In genomic region chr22:19962246-19962908, GRCh38 we compare ENCODE assay signal across 1 cellular context.
A peak's percentile ranks its signal among the peaks of the same experiment; 100 is the strongest.
TF ChIP-seq lines count a peak whose summit lies in the region.

No MANE protein-coding gene starts in this region.

TF ChIP-seq in HepG2, 621 proteins besides CTCF, POLR2A, EP300 and RAD21 (continued from another document and continues in another):
- no peak for TF ChIP-seq HMG20B (CRISPR knock-in tag; conservative IDR thresholded peaks at IDR 0.05)
- no peak for TF ChIP-seq ZNF761 (CRISPR knock-in tag; conservative IDR thresholded peaks at IDR 0.05)
- no peak for TF ChIP-seq ERF (CRISPR knock-in tag; IDR thresholded peaks at IDR 0.05)
- TF ChIP-seq ZNF746 (CRISPR knock-in tag; IDR thresholded peaks at IDR 0.05), result no peak
- no peak for TF ChIP-seq ZSCAN30 (CRISPR knock-in tag; IDR thresholded peaks at IDR 0.05)
- 0 out of 2 replicates have a peak, but pooled peaks have one; percentile 24 for TF ChIP-seq TARDBP (CRISPR knock-in tag; IDR thresholded peaks at IDR 0.05)
- TF ChIP-seq ZKSCAN1 (IDR thresholded peaks at IDR 0.05; ENCODE audit: low read length), result no peak
- TF ChIP-seq NKX3-1 (CRISPR knock-in tag; IDR thresholded peaks at IDR 0.05), result no peak
- no peak for TF ChIP-seq ARHGAP35 (CRISPR knock-in tag; IDR thresholded peaks at IDR 0.05; ENCODE audit: borderline replicate concordance)
- TF ChIP-seq SKI (IDR thresholded peaks at IDR 0.05; ENCODE audit: partially characterized antibody), result no peak
- 0 out of 2 replicates have a peak, but pooled peaks have one; percentile 22 for TF ChIP-seq ZNF724P (CRISPR knock-in tag; IDR thresholded peaks at IDR 0.05; ENCODE audit: borderline replicate concordance)
- no peak for TF ChIP-seq JARID2 (CRISPR knock-in tag; IDR thresholded peaks at IDR 0.05; ENCODE audit: insufficient replicate concordance)
- TF ChIP-seq ZNF383 (CRISPR knock-in tag; IDR thresholded peaks at IDR 0.05; ENCODE audit: borderline replicate concordance), result no peak
- TF ChIP-seq ZMAT3 (CRISPR knock-in tag; conservative IDR thresholded peaks at IDR 0.05), result 0 out of 2 replicates have a peak, but pooled peaks have one; percentile 55
- no peak for TF ChIP-seq ZNF777 (CRISPR knock-in tag; IDR thresholded peaks at IDR 0.05)
- TF ChIP-seq ARID2 (CRISPR knock-in tag; IDR thresholded peaks at IDR 0.05; ENCODE audit: borderline replicate concordance), result no peak
- TF ChIP-seq CSRNP1 (CRISPR knock-in tag; IDR thresholded peaks at IDR 0.05), result 0 out of 2 replicates have a peak, but pooled peaks have one; percentile 36
- TF ChIP-seq ZNF629 (CRISPR knock-in tag; conservative IDR thresholded peaks at IDR 0.05), result no peak
- no peak; the same call in 1 of the 2 replicates for TF ChIP-seq BCL6 (CRISPR knock-in tag; IDR thresholded peaks at IDR 0.05)
- peak; percentile 62 for TF ChIP-seq TEAD3 (CRISPR knock-in tag; optimal IDR thresholded peaks at IDR 0.05; ENCODE audit: borderline replicate concordance)
- TF ChIP-seq ZNF772 (CRISPR knock-in tag; IDR thresholded peaks at IDR 0.05), result peak; percentile 41
- TF ChIP-seq FOXJ3 (CRISPR knock-in tag; IDR thresholded peaks at IDR 0.05; ENCODE audit: borderline replicate concordance), result no peak
- no peak for TF ChIP-seq ZFYVE20 (CRISPR knock-in tag; IDR thresholded peaks at IDR 0.05; ENCODE audit: borderline replicate concordance, low read depth)
- TF ChIP-seq RBFOX2 (IDR thresholded peaks at IDR 0.05; ENCODE audit: low read depth, low read length), result peak; percentile 65
- TF ChIP-seq RFXAP (CRISPR knock-in tag; IDR thresholded peaks at IDR 0.05; ENCODE audit: borderline replicate concordance), result no peak
- TF ChIP-seq DNMT3B (CRISPR knock-in tag; conservative IDR thresholded peaks at IDR 0.05), result no peak
- no peak for TF ChIP-seq ZNF703 (CRISPR knock-in tag; IDR thresholded peaks at IDR 0.05; ENCODE audit: borderline replicate concordance)
- TF ChIP-seq TBX3 (IDR thresholded peaks at IDR 0.05; ENCODE audit: borderline replicate concordance), result no peak
- TF ChIP-seq ZSCAN31 (CRISPR knock-in tag; IDR thresholded peaks at IDR 0.05; ENCODE audit: low read depth), result peak; percentile 15; the same call in 1 of the 2 replicates
- no peak for TF ChIP-seq ZNF180 (CRISPR knock-in tag; IDR thresholded peaks at IDR 0.05; ENCODE audit: borderline replicate concordance, low read depth)
- TF ChIP-seq ZNF367 (CRISPR knock-in tag; IDR thresholded peaks at IDR 0.05; ENCODE audit: borderline replicate concordance), result no peak
- no peak for TF ChIP-seq ZNF318 (CRISPR knock-in tag; IDR thresholded peaks at IDR 0.05)
- TF ChIP-seq PCBP1 (IDR thresholded peaks at IDR 0.05; ENCODE audit: borderline replicate concordance, low read depth, low read length), result 0 out of 2 replicates have a peak, but pooled peaks have one; percentile 30
- TF ChIP-seq, protein P1, sequence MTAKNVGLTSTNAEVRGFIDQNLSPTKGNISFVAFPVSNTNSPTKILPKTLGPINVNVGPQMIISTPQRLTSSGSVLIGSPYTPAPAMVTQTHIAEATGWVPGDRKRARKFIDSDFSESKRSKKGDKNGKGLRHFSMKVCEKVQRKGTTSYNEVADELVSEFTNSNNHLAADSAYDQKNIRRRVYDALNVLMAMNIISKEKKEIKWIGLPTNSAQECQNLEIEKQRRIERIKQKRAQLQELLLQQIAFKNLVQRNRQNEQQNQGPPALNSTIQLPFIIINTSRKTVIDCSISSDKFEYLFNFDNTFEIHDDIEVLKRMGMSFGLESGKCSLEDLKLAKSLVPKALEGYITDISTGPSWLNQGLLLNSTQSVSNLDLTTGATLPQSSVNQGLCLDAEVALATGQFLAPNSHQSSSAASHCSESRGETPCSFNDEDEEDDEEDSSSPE (CRISPR knock-in tag; IDR thresholded peaks at IDR 0.05), result peak; percentile 19; the same call in 1 of the 2 replicates
- TF ChIP-seq ZNF34 (CRISPR knock-in tag; IDR thresholded peaks at IDR 0.05; ENCODE audit: borderline replicate concordance), result no peak
- 0 out of 2 replicates have a peak, but pooled peaks have one; percentile 34 for TF ChIP-seq KDM2A (CRISPR knock-in tag; IDR thresholded peaks at IDR 0.05; ENCODE audit: borderline replicate concordance, low read depth)
- no peak for TF ChIP-seq KDM3A (CRISPR knock-in tag; IDR thresholded peaks at IDR 0.05; ENCODE audit: low read depth)
- TF ChIP-seq, protein P2, sequence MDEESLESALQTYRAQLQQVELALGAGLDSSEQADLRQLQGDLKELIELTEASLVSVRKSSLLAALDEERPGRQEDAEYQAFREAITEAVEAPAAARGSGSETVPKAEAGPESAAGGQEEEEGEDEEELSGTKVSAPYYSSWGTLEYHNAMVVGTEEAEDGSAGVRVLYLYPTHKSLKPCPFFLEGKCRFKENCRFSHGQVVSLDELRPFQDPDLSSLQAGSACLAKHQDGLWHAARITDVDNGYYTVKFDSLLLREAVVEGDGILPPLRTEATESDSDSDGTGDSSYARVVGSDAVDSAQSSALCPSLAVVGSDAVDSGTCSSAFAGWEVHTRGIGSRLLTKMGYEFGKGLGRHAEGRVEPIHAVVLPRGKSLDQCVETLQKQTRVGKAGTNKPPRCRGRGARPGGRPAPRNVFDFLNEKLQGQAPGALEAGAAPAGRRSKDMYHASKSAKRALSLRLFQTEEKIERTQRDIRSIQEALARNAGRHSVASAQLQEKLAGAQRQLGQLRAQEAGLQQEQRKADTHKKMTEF (CRISPR knock-in tag; IDR thresholded peaks at IDR 0.05), result peak; percentile 14; the same call in 1 of the 2 replicates
- no peak for TF ChIP-seq THAP11 (CRISPR knock-in tag; IDR thresholded peaks at IDR 0.05)
- TF ChIP-seq BCL3 (CRISPR knock-in tag; IDR thresholded peaks at IDR 0.05), result no peak
- peak; percentile 50; the same call in 1 of the 2 replicates for TF ChIP-seq ZBTB33 (CRISPR knock-in tag; IDR thresholded peaks at IDR 0.05)
- TF ChIP-seq TEAD2 (CRISPR knock-in tag; IDR thresholded peaks at IDR 0.05), result no peak
- peak; percentile 56 for TF ChIP-seq CBX1 (IDR thresholded peaks at IDR 0.05; ENCODE audit: low read depth)
- no peak for TF ChIP-seq NAIF1 (CRISPR knock-in tag; IDR thresholded peaks at IDR 0.05; ENCODE audit: borderline replicate concordance)
- TF ChIP-seq ZBTB7A (CRISPR knock-in tag; IDR thresholded peaks at IDR 0.05), result no peak
- peak; percentile 65; the same call in 1 of the 2 replicates for TF ChIP-seq ZNF546 (CRISPR knock-in tag; conservative IDR thresholded peaks at IDR 0.05)
- peak; percentile 84 for TF ChIP-seq U2AF1 (optimal IDR thresholded peaks at IDR 0.05; ENCODE audit: low read depth, low read length)
